Comparison of ENCODE assay signal across 19 cellular contexts in genomic region chr10:16386855-16387254, GRCh38. TPM values are rescaled to one million over a fixed set of nuclear protein-coding genes. Genes with fewer than 3 reads are reported as not detected.
DNase-seq lines count a peak whose midpoint lies in the region; ATAC-seq, FAIRE-seq and TF ChIP-seq lines count a peak whose summit lies in the region.
"Had no signal": no experiment of that assay in that cellular context is flagged by ENCODE, and none has a peak within 500 bp of the region (broad histone marks: within the 10 kb centered on the region; RNA-seq: fewer than 3 reads in every experiment).

No MANE protein-coding gene starts in this region.

- H3K4me3 ChIP-seq in H1 (ENCODE audit: extremely low read depth in 1 of 4, insufficient read depth in 2 of 4, low read depth in 3 of 4, low read length in 4 of 4), result peak overlapping the region in 2 of 4 experiments; percentile 0 to 46; a peak in 2 of 8 replicates
- H3K4me3 ChIP-seq in mesendoderm (ENCODE audit: low read length), result no peak overlapping the region
- no peak overlapping the region for H3K4me3 ChIP-seq in MM.1S (ENCODE audit: low read length)
- H3K4me3 ChIP-seq: BLaER1 treated with 17β-estradiol and CSF1 and Interleukin-3, amounts not matched to agents 10 nM and 100 nM; SJCRH30 had no signal

- H3K23me2 ChIP-seq in H1 (ENCODE audit: low read depth, low read length), result no peaks in the 10 kb centered on the region

- no peaks in the 10 kb centered on the region for H3K9me2 ChIP-seq in MM.1S (replicated peaks; ENCODE audit: insufficient read depth, low read length)

- no peak overlapping the region for H2BK12ac ChIP-seq in H1 (ENCODE audit: low read depth, low read length)

- FAIRE-seq in H1 (lab: Jason Lieb, UNC), result peak; percentile 98
- FAIRE-seq: GM19239 had no signal

- H2AFZ ChIP-seq in H1 (ENCODE audit: low read length), result no peak overlapping the region
- H2AFZ ChIP-seq in MM.1S (ENCODE audit: low read length), result no peak overlapping the region

- no peak overlapping the region for H2BK5ac ChIP-seq in H1 (ENCODE audit: low read depth, low read length)
- H2BK5ac ChIP-seq in mesendoderm (ENCODE audit: low read length), result no peak overlapping the region

- CTCF ChIA-PET in H1 (lab: Charles Lee; ENCODE audit: partially characterized antibody), result interaction anchor here (0.6 to 0.9 kb wide), 3 partner anchors 143 to 1055 kb away, joined by 3 to 4 read pairs (median 3); no protein-coding TSS in a partner anchor

- no peak overlapping the region for H3K4me3 Mint-ChIP-seq in natural killer cell

- peaks cover 0 to 19% of the 10 kb centered on the region in 2 experiments; a peak in 2 of 4 replicates for H3K79me2 ChIP-seq in H1 (ENCODE audit: control insufficient read depth in 1 of 2, insufficient read depth in 2 of 2, low read length in 2 of 2)
- no peaks in the 10 kb centered on the region for H3K79me2 ChIP-seq in mesendoderm (ENCODE audit: control insufficient read depth, insufficient read depth, low read length)
- H3K79me2 ChIP-seq in MM.1S (ENCODE audit: low read length), result no peaks in the 10 kb centered on the region

- H3K27ac Mint-ChIP-seq in natural killer cell, result no peak overlapping the region

- peak overlapping the region; percentile 56; the same call in 1 of the 2 replicates for H3K27ac ChIP-seq in H1 (ENCODE audit: low read depth, low read length)
- H3K27ac ChIP-seq in mesendoderm (ENCODE audit: low read depth, low read length), result no peak overlapping the region
- H3K27ac ChIP-seq in MM.1S (ENCODE audit: low read length), result no peak overlapping the region
- H3K27ac ChIP-seq: BLaER1 treated with 17β-estradiol and CSF1 and Interleukin-3, amounts not matched to agents 10 nM and 100 nM; RWPE1; SJCRH30 had no signal

- no peak overlapping the region for H3K14ac ChIP-seq in H1 (ENCODE audit: insufficient read length)

- H3K9ac ChIP-seq in H1 (replicated peaks in 1 of 4; ENCODE audit: extremely low read depth in 1 of 4, low read depth in 3 of 4, low read length in 3 of 4) (peak overlapping the region in 1 of 4 experiments; percentile 50; a peak in 1 of 7 replicates), mesendoderm (ENCODE audit: low read length) (no peak overlapping the region), MM.1S (ENCODE audit: low read length) (no peak overlapping the region)
- H3K9ac ChIP-seq: BLaER1 treated with 17β-estradiol and CSF1 and Interleukin-3, amounts not matched to agents 10 nM and 100 nM had no signal

- 0 out of 4 replicates have a peak, but pooled peaks of 1 of the 2 experiments have one; percentile 15 for TF ChIP-seq RAD21 in H1 (IDR thresholded peaks at IDR 0.05 in 1 of 2, conservative IDR thresholded peaks at IDR 0.05 in 1 of 2; ENCODE audit: low read depth in 2 of 2, low read length in 2 of 2)

- no peak overlapping the region for H3K4ac ChIP-seq in H1 (replicated peaks; ENCODE audit: insufficient read length, low read depth, low read length)
- no peak overlapping the region for H3K4ac ChIP-seq in mesendoderm (ENCODE audit: low read depth, low read length)

- H3K9me3 ChIP-seq in H1 (ENCODE audit: insufficient read depth in 2 of 2, low read depth in 1 of 2, low read length in 1 of 2) (no peaks in the 10 kb centered on the region), MM.1S (replicated peaks; ENCODE audit: insufficient read depth, low read length) (no peaks in the 10 kb centered on the region)
- H3K9me3 ChIP-seq: BLaER1 treated with 17β-estradiol and CSF1 and Interleukin-3, amounts not matched to agents 10 nM and 100 nM; SJCRH30 had no signal

- WGBS in H1 (ENCODE audit: extremely low coverage in 1 of 2, insufficient coverage in 1 of 2, insufficient read length in 1 of 2, insufficient replicate concordance in 2 of 2, low coverage in 1 of 2, low lambda C conversion rate in 2 of 2, missing lambda C conversion rate in 1 of 2), 2 experiments, result 10% methylated on average over 9 of the region's 9 CpGs; no CpG with 5 or more reads in 1 of the 2 experiments
- no CpG with 5 or more reads among the region's 9 CpGs for WGBS in mesendoderm (ENCODE audit: extremely low coverage, insufficient coverage, low lambda C conversion rate)

- H3K36me3 ChIP-seq in H1 (ENCODE audit: control insufficient read depth in 2 of 4, insufficient read depth in 4 of 4, low read length in 3 of 4) (no peaks in the 10 kb centered on the region), mesendoderm (ENCODE audit: control insufficient read depth, insufficient read depth, low read length) (no peaks in the 10 kb centered on the region), MM.1S (replicated peaks; ENCODE audit: insufficient read depth, low read length) (no peaks in the 10 kb centered on the region)
- H3K36me3 ChIP-seq: BLaER1 treated with 17β-estradiol and CSF1 and Interleukin-3, amounts not matched to agents 10 nM and 100 nM; SJCRH30 had no signal

- DNase-seq in DMS53 (lab: John Stamatoyannopoulos, UW) (peak; percentile 11), DMS53 treated with DMSO at 0.1 percent for 48 hours (lab: John Stamatoyannopoulos, UW; ENCODE audit: unreplicated experiment) (no peak), NCI-H146 treated with DMSO at 0.1 percent for 48 hours (lab: John Stamatoyannopoulos, UW; ENCODE audit: unreplicated experiment) (peak; percentile 97), H1 (ENCODE audit: low read depth in 1 of 2, low spot score in 2 of 2) (peak; percentile 63 to 64), mesendoderm (peak; percentile 31), anterior cingulate cortex (lab: John Stamatoyannopoulos, UW) (no peak), MM.1S (no peak), natural killer cell (no peak)
- DNase-seq: 8988T, GF-D8, Karpas-422, NCI-H1436, NCI-H2107, NCI-H446 treated with DMSO at 0.1 percent for 48 hours, OCI-M1, SJCRH30 had no signal

- peaks cover 0 to 19% of the 10 kb centered on the region in 2 donors for H3K27me3 Mint-ChIP-seq in natural killer cell (ENCODE audit: low read depth in 2 of 2)

- H4K8ac ChIP-seq in H1 (ENCODE audit: extremely low read depth, insufficient read depth, low read length) (no peak overlapping the region), mesendoderm (ENCODE audit: low read depth, low read length) (no peak overlapping the region)

- H3F3A ChIP-seq in MM.1S (ENCODE audit: insufficient read depth, low read length), result no peaks in the 10 kb centered on the region

- TF ChIP-seq CTCF in H1 (IDR thresholded peaks at IDR 0.05; ENCODE audit: control extremely low read depth in 1 of 3, insufficient read depth in 1 of 3, low read depth in 1 of 3, low read length in 3 of 3) (no peak), MM.1S (IDR thresholded peaks at IDR 0.05; ENCODE audit: low read length) (no peak), natural killer cell (IDR thresholded peaks at IDR 0.05) (no peak)

- H2AK5ac ChIP-seq in H1 (ENCODE audit: low read depth, low read length) (no peak overlapping the region), mesendoderm (ENCODE audit: low read length) (no peak overlapping the region)

- no peaks in the 10 kb centered on the region for H3K36me3 Mint-ChIP-seq in natural killer cell

- TF ChIP-seq POLR2A in H1 (IDR thresholded peaks at IDR 0.05; ENCODE audit: control extremely low read depth in 1 of 2, low read depth in 2 of 2, low read length in 2 of 2), result peak; percentile 34 to 72

- ATAC-seq in natural killer cell, result no peak

- peak in 1 of 2 experiments; percentile 85; a peak in 1 of 3 replicates for TF ChIP-seq EP300 in H1 (IDR thresholded peaks at IDR 0.05; ENCODE audit: borderline replicate concordance in 1 of 2, low read depth in 2 of 2, low read length in 2 of 2)

- H4K20me1 ChIP-seq in H1 (replicated peaks in 1 of 2; ENCODE audit: control insufficient read depth in 1 of 2, insufficient read depth in 2 of 2, low read length in 2 of 2) (no peaks in the 10 kb centered on the region), MM.1S (ENCODE audit: insufficient read depth, low read length) (no peaks in the 10 kb centered on the region)
- H4K20me1 ChIP-seq: BLaER1 treated with 17β-estradiol and CSF1 and Interleukin-3, amounts not matched to agents 10 nM and 100 nM had no signal

- H4K91ac ChIP-seq in H1 (replicated peaks; ENCODE audit: insufficient read length, low read length), result no peak overlapping the region

- intact Hi-C loops in natural killer cell (cut with micrococcal nuclease), result no loop called here

- H3K23ac ChIP-seq in H1 (ENCODE audit: insufficient read length) (no peak overlapping the region), mesendoderm (ENCODE audit: low read length) (no peak overlapping the region)

- H2BK120ac ChIP-seq in H1 (replicated peaks; ENCODE audit: low read depth, low read length), result no peak overlapping the region
- no peak overlapping the region for H2BK120ac ChIP-seq in mesendoderm (ENCODE audit: low read depth, low read length)

- H3K56ac ChIP-seq in H1 (replicated peaks; ENCODE audit: insufficient read length, low read depth, low read length) (no peak overlapping the region), mesendoderm (ENCODE audit: low read length) (no peak overlapping the region)

- H3K79me1 ChIP-seq in H1 (ENCODE audit: low read depth, low read length) (no peaks in the 10 kb centered on the region), mesendoderm (ENCODE audit: low read length) (no peaks in the 10 kb centered on the region)

- no peaks in the 10 kb centered on the region for H3K4me1 Mint-ChIP-seq in natural killer cell

- H4K5ac ChIP-seq in H1 (ENCODE audit: insufficient read length, low read depth, low read length) (no peak overlapping the region), mesendoderm (ENCODE audit: low read length) (no peak overlapping the region)

- no peak overlapping the region for H2BK15ac ChIP-seq in H1 (ENCODE audit: low read length)
- no peak overlapping the region for H2BK15ac ChIP-seq in mesendoderm (replicated peaks; ENCODE audit: low read depth)

- no peak overlapping the region for H3K18ac ChIP-seq in H1 (ENCODE audit: extremely low read depth, low read length)
- no peak overlapping the region for H3K18ac ChIP-seq in mesendoderm (ENCODE audit: low read length)

- no peaks in the 10 kb centered on the region for H3K27me3 ChIP-seq in H1 (replicated peaks in 1 of 4; ENCODE audit: control insufficient read depth in 3 of 4, extremely low read depth in 1 of 4, insufficient read depth in 3 of 4, low read length in 3 of 4)
- H3K27me3 ChIP-seq in mesendoderm (ENCODE audit: insufficient read depth, low read length, poor library complexity), result no peaks in the 10 kb centered on the region
- no peaks in the 10 kb centered on the region for H3K27me3 ChIP-seq in MM.1S (replicated peaks; ENCODE audit: insufficient read depth, low read length)
- H3K27me3 ChIP-seq: BLaER1 treated with 17β-estradiol and CSF1 and Interleukin-3, amounts not matched to agents 10 nM and 100 nM had no signal

- H3K9me3 Mint-ChIP-seq in natural killer cell, result no peaks in the 10 kb centered on the region

- H3K4me2 ChIP-seq in H1 (ENCODE audit: insufficient read depth in 1 of 2, low read depth in 2 of 2, low read length in 2 of 2) (peak overlapping the region; percentile 30 to 65; a peak in 3 of 4 replicates), mesendoderm (ENCODE audit: low read length) (no peak overlapping the region), MM.1S (ENCODE audit: low read depth, low read length) (no peak overlapping the region)
- H3K4me2 ChIP-seq: BLaER1 treated with 17β-estradiol and CSF1 and Interleukin-3, amounts not matched to agents 10 nM and 100 nM had no signal

- H3K4me1 ChIP-seq in H1 (replicated peaks in 1 of 4; ENCODE audit: control insufficient read depth in 3 of 4, insufficient read depth in 4 of 4, low read length in 3 of 4), result peaks cover 4 to 20% (median 13%) of the 10 kb centered on the region in 4 experiments
- H3K4me1 ChIP-seq in mesendoderm (ENCODE audit: control insufficient read depth, low read depth, low read length), result no peaks in the 10 kb centered on the region
- H3K4me1 ChIP-seq in MM.1S (ENCODE audit: low read length), result no peaks in the 10 kb centered on the region
- H3K4me1 ChIP-seq: SJCRH30 had no signal

- POLR2A ChIA-PET in H1 (lab: Charles Lee; ENCODE audit: partially characterized antibody), result interaction anchor here (0.6 to 0.8 kb wide), 2 partner anchors 41 to 54 kb away, joined by 3 read pairs; no protein-coding TSS in a partner anchor

- H2BK20ac ChIP-seq in H1 (ENCODE audit: low read length), result no peak overlapping the region

RNA-seq across cellular contexts. Expression of gene PTER, which starts 50.0 kb away (rescaled TPM):
- total RNA-seq in H1 (2021; fragmentation: NEBNext Ultra II Directional; extraction: Animal tissue kit (Norgen Biotek cat#: 25700)), result 5.6 and 7.8 TPM in 2 replicates
- 3.0 and 4.4 TPM in 2 replicates for polyA plus RNA-seq in H1 (2011; rRNA removed)
- 5.7 TPM for polyA plus RNA-seq in H1 (2011; cell fraction: cytosol; rRNA removed)
- polyA plus RNA-seq in H1 (2011; cell fraction: nucleus; rRNA removed), result 3.4 TPM
- 5.4 to 6.8 TPM (median 5.9 TPM) in 4 replicates for polyA plus RNA-seq in H1 (2012, experiment 1 of 2)
- polyA plus RNA-seq in H1 (2012, experiment 2 of 2), result 0.68 TPM
- polyA plus RNA-seq in H1 (2013, experiment 1 of 2), result 6.6 TPM
- polyA plus RNA-seq in H1 (2013, experiment 2 of 2), result 7.1 TPM
- 12.2 and 18.2 TPM in 2 replicates for polyA minus RNA-seq in H1 (2011; rRNA and poly(A)+ RNA removed)
- polyA minus RNA-seq in H1 (2011; cell fraction: cytosol; rRNA and poly(A)+ RNA removed), result 5.4 TPM
- polyA minus RNA-seq in H1 (2011; cell fraction: nucleus; rRNA and poly(A)+ RNA removed), result 13.2 TPM
- 7.8 TPM for polyA plus RNA-seq in mesendoderm (2013, experiment 1 of 2)
- polyA plus RNA-seq in mesendoderm (2013, experiment 2 of 2), result 7.4 TPM
- total RNA-seq in natural killer cell, result 10 to 100 TPM; 12.8 to 21.9 (median 21.5) TPM

Comparison
In these comparisons a context has a peak if more than half of its experiments do, and no peak if none do; other contexts are left out.
1. DNase-seq: peak in DMS53 (single experiment), NCI-H146 treated with DMSO at 0.1 percent for 48 hours (single experiment), H1 (2 of 2) and mesendoderm (single experiment); none in DMS53 treated with DMSO at 0.1 percent for 48 hours (single experiment), anterior cingulate cortex (0 of 58), MM.1S (single experiment) and natural killer cell (single experiment).
2. H3K4me2 ChIP-seq: peak in H1 (2 of 2); none in mesendoderm (single experiment) and MM.1S (single experiment).